Comparison of ENCODE assay signal across 1 cellular context in genomic region chr14:101875041-101875725, GRCh38.
TF ChIP-seq lines count a peak whose summit lies in the region.

No MANE protein-coding gene starts in this region.

TF ChIP-seq in SK-N-SH treated with all-trans-retinoic acid at 6 μM for 48 hours, 23 proteins besides CTCF, POLR2A, EP300 and RAD21 (continued from another document):
- TF ChIP-seq ISL1 (CRISPR knock-in tag; IDR thresholded peaks at IDR 0.05): no peak
- no peak for TF ChIP-seq ZNF8 (CRISPR knock-in tag; IDR thresholded peaks at IDR 0.05)
- TF ChIP-seq TCF4 (CRISPR knock-in tag; IDR thresholded peaks at IDR 0.05; ENCODE audit: borderline replicate concordance): no peak
TF ChIP-seq in SK-N-SH treated with all-trans-retinoic acid at 6 μM for 48 hours: peak in this region for 0.
